In the genomic region with DNA sequence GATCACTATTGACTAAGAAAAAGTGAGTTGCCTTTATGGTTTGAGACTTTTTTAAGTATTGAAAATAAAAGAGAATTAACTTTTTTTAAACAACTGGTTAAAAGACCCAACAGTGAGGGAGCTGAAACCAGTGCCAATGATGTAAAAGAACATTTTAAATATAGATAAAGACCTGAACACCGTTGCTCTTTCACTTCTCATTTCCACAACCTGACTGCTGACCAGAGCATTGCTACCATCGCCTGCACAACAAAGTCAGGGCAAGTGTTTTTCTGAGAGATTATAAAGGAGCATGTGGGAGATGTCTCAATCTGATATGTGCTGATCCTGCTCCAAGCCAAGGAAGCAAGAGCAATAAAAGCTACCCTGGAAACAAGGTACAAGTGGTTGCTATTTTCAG, we compare ENCODE assay signal across 9 cellular contexts. TPM values are rescaled to one million over a fixed set of nuclear protein-coding genes. Genes with fewer than 3 reads are reported as not detected.
A peak's percentile ranks its signal among the peaks of the same experiment; 100 is the strongest.
DNase-seq lines count a peak whose midpoint lies in the region; ATAC-seq and TF ChIP-seq lines count a peak whose summit lies in the region.
"Had no signal": no experiment of that assay in that cellular context is flagged by ENCODE, and none has a peak within 500 bp of the region (broad histone marks: within the 10 kb centered on the region; RNA-seq: fewer than 3 reads in every experiment).

No MANE protein-coding gene starts in this region.

- H3K4me3 Mint-ChIP-seq in nephron: no peak overlapping the region

- no peak overlapping the region for H3K4me3 ChIP-seq in gastroesophageal sphincter

- peak overlapping the region in 2 of 3 experiments; percentile 32 to 64 for H3K27ac Mint-ChIP-seq in nephron

- no peak for TF ChIP-seq POLR2A in gastroesophageal sphincter (IDR thresholded peaks at IDR 0.05)

- no peaks in the 10 kb centered on the region for H3K27me3 ChIP-seq in gastroesophageal sphincter

- H3K9me3 ChIP-seq in gastroesophageal sphincter: no peaks in the 10 kb centered on the region

- H3K27me3 Mint-ChIP-seq in nephron (ENCODE audit: low read depth): no peaks in the 10 kb centered on the region

- no peaks in the 10 kb centered on the region for H3K9me3 Mint-ChIP-seq in nephron

- peaks cover under 1 to 21% (median 2%) of the 10 kb centered on the region in 3 donors for H3K4me1 ChIP-seq in gastroesophageal sphincter

- DNase-seq in SKM-1 (lab: John Stamatoyannopoulos, UW; ENCODE audit: unreplicated experiment): no peak
- DNase-seq in RKO (ENCODE audit: low spot score): no peak
- DNase-seq: NCI-H524 treated with DMSO at 0.1 percent for 48 hours, T-helper 9 cell had no signal

- peak; percentile 60 for ATAC-seq in GM19025 (IDR thresholded peaks at IDR 0.05; ENCODE audit: low read depth, unreplicated experiment)
- peak; percentile 88 for ATAC-seq in GM21825 (IDR thresholded peaks at IDR 0.05; ENCODE audit: unreplicated experiment)
- peak; percentile 86 for ATAC-seq in HG03439 (IDR thresholded peaks at IDR 0.05; ENCODE audit: unreplicated experiment)
- no peak for ATAC-seq in gastroesophageal sphincter

- WGBS in gastroesophageal sphincter (ENCODE audit: low coverage in 1 of 2), 2 donors: 35 to 46% methylated on average over 2 of the region's 2 CpGs

- no peak overlapping the region for H3K27ac ChIP-seq in gastroesophageal sphincter

- peaks cover 22% of the 10 kb centered on the region for H3K4me1 Mint-ChIP-seq in nephron

- H3K36me3 ChIP-seq in gastroesophageal sphincter: no peaks in the 10 kb centered on the region

- no peak for TF ChIP-seq EP300 in gastroesophageal sphincter (IDR thresholded peaks at IDR 0.05)

- TF ChIP-seq CTCF in nephron (IDR thresholded peaks at IDR 0.05; ENCODE audit: unreplicated experiment in 3 of 3) (no peak), gastroesophageal sphincter (IDR thresholded peaks at IDR 0.05) (no peak)

- H3K36me3 Mint-ChIP-seq in nephron (ENCODE audit: low read depth): no peaks in the 10 kb centered on the region

RNA-seq across cellular contexts. Expression of a gene that starts 34.7 kb away (rescaled TPM):
- total RNA-seq in gastroesophageal sphincter: 10 to 100 TPM; 13.6 to 38.5 (median 30.1) TPM
